In the genomic region with DNA sequence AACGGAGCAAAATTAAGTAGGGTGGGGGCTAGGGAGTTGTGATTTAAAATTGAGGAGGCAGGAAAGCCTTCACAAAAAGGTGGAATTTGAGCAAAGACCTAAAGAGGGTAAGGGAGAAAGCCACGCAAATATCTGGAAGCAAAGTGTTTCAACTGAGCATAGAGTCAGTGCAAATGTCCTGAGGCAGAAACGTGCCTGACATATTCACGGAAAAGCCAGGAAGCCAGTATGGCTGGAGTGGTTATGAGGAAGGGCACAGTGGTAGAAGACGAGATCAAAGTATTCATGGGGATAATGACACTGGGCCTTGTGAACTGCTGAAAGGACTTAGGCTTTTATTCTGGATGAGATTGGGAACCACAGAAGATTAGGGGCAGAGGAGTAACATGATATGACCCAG, we compare ENCODE assay signal across 28 cellular contexts.
DNase-seq lines count a peak whose midpoint lies in the region; ATAC-seq, FAIRE-seq and TF ChIP-seq lines count a peak whose summit lies in the region.
"Had no signal": no experiment of that assay in that cellular context is flagged by ENCODE, and none has a peak within 500 bp of the region (broad histone marks: within the 10 kb centered on the region; RNA-seq: fewer than 3 reads in every experiment).

No MANE protein-coding gene starts in this region.

- H3K27ac ChIP-seq in HEK293 (ENCODE audit: extremely low read depth, low read depth, low read length) (no peak overlapping the region), MM.1S (ENCODE audit: low read length) (no peak overlapping the region), K562 (ENCODE audit: extremely low read depth, low read depth, low read length) (no peak overlapping the region), adrenal gland (no peak overlapping the region)
- H3K27ac ChIP-seq: BLaER1 had no signal

- in situ Hi-C loops in K562 (cut with MboI), result no loop called here

- no peaks in the 10 kb centered on the region for H3K9me1 ChIP-seq in K562 (ENCODE audit: control insufficient read depth, insufficient read depth, low read length)

- CTCF ChIA-PET in HEK293 (lab: Yijun Ruan, JAX) (no interaction called here), K562 (lab: Yijun Ruan, JAX; ENCODE audit: low intra/inter-chr PET ratio) (no interaction called here)

- TF ChIP-seq EP300 in K562 (IDR thresholded peaks at IDR 0.05; ENCODE audit: low read length), result no peak

- intact Hi-C loops in K562 (cut with micrococcal nuclease) (loop anchor here (10.0 kb wide), 1 partner anchor 263 kb away; no protein-coding TSS in a partner anchor), adrenal gland (cut with DNase I) (no loop called here)

- no peak overlapping the region for H3K4me2 ChIP-seq in MM.1S (ENCODE audit: low read depth, low read length)
- H3K4me2 ChIP-seq in K562 (ENCODE audit: insufficient read depth, low read length), result no peak overlapping the region
- H3K4me2 ChIP-seq: BLaER1 had no signal

- WGBS in K562 (ENCODE audit: insufficient coverage, low coverage, missing lambda C conversion rate), result 1% methylated on average over 5 of the region's 5 CpGs
- 82 to 88% (median 85%) methylated on average over 5 of the region's 5 CpGs for WGBS in adrenal gland, 4 donors

- no peaks in the 10 kb centered on the region for H3K9me3 Mint-ChIP-seq in progenitor cell of endocrine pancreas (ENCODE audit: low read depth)
- H3K9me3 Mint-ChIP-seq: CD8-positive, alpha-beta memory T cell had no signal

- H3K79me2 ChIP-seq in MM.1S (ENCODE audit: low read length) (no peaks in the 10 kb centered on the region), K562 (ENCODE audit: control insufficient read depth, insufficient read depth, low read length) (no peaks in the 10 kb centered on the region)

- H3K4me1 ChIP-seq in HEK293 (ENCODE audit: control insufficient read depth, insufficient read depth, low read length) (no peaks in the 10 kb centered on the region), MM.1S (ENCODE audit: low read length) (peaks cover 17% of the 10 kb centered on the region), K562 (replicated peaks in 1 of 2; ENCODE audit: control insufficient read depth in 2 of 2, insufficient read depth in 2 of 2, low read length in 2 of 2) (no peaks in the 10 kb centered on the region), adrenal gland (replicated peaks in 1 of 2) (no peaks in the 10 kb centered on the region)
- H3K4me1 ChIP-seq: BE2C had no signal

- no peak overlapping the region for H3K4me3 Mint-ChIP-seq in progenitor cell of endocrine pancreas (ENCODE audit: low read depth)
- H3K4me3 Mint-ChIP-seq: CD14-positive monocyte; CD4-positive, alpha-beta memory T cell; CD4-positive, CD25-positive, alpha-beta regulatory T cell; CD8-positive, alpha-beta memory T cell had no signal

- TF ChIP-seq POLR2A in K562 (conservative IDR thresholded peaks at IDR 0.05) (no peak), adrenal gland (IDR thresholded peaks at IDR 0.05) (no peak)

- H3K36me3 Mint-ChIP-seq in progenitor cell of endocrine pancreas (ENCODE audit: insufficient read depth), result no peaks in the 10 kb centered on the region
- H3K36me3 Mint-ChIP-seq: CD4-positive, alpha-beta memory T cell; CD4-positive, CD25-positive, alpha-beta regulatory T cell; CD8-positive, alpha-beta memory T cell had no signal

- no peak for TF ChIP-seq RAD21 in K562 (CRISPR knock-in tag; conservative IDR thresholded peaks at IDR 0.05 in 1 of 2, IDR thresholded peaks at IDR 0.05 in 1 of 2)

- H3K9me3 ChIP-seq in HEK293 (ENCODE audit: control insufficient read depth, insufficient read depth, low read depth, low read length) (no peaks in the 10 kb centered on the region), MM.1S (replicated peaks; ENCODE audit: insufficient read depth, low read length) (no peaks in the 10 kb centered on the region), K562 (replicated peaks; ENCODE audit: control insufficient read depth, insufficient read depth, low read depth, low read length) (no peaks in the 10 kb centered on the region), adrenal gland (replicated peaks in 1 of 3) (no peaks in the 10 kb centered on the region)
- H3K9me3 ChIP-seq: BE2C, BLaER1 had no signal

- H3F3A ChIP-seq in MM.1S (ENCODE audit: insufficient read depth, low read length), result no peaks in the 10 kb centered on the region

- no peak for FAIRE-seq in K562 (lab: Jason Lieb, UNC)
- FAIRE-seq: A204.1, GM12878, GM12892, GM18507 had no signal

- ATAC-seq in K562 (no peak), HG02885 (IDR thresholded peaks at IDR 0.05; ENCODE audit: poor library complexity, unreplicated experiment) (no peak), HG02840 (IDR thresholded peaks at IDR 0.05; ENCODE audit: low FRiP score, unreplicated experiment) (no peak)
- ATAC-seq: GM12878 had no signal

- TF ChIP-seq CTCF in HEK293 (tag by site-specific recombination; IDR thresholded peaks at IDR 0.05) (no peak), MM.1S (IDR thresholded peaks at IDR 0.05; ENCODE audit: low read length) (no peak), K562 (IDR thresholded peaks at IDR 0.05 in 2 of 3, conservative IDR thresholded peaks at IDR 0.05 in 1 of 3; ENCODE audit: insufficient read depth in 2 of 3, low read depth in 1 of 3, low read length in 3 of 3) (no peak), progenitor cell of endocrine pancreas (IDR thresholded peaks at IDR 0.05; ENCODE audit: unreplicated experiment) (no peak), adrenal gland (IDR thresholded peaks at IDR 0.05) (no peak)

- POLR2A ChIA-PET in HEK293 (lab: Yijun Ruan, JAX) (no interaction called here), K562 (lab: Yijun Ruan, JAX) (no interaction called here)

- no peaks in the 10 kb centered on the region for H3K27me3 ChIP-seq in MM.1S (replicated peaks; ENCODE audit: insufficient read depth, low read length)
- no peaks in the 10 kb centered on the region for H3K27me3 ChIP-seq in K562 (ENCODE audit: control insufficient read depth in 2 of 2, insufficient read depth in 2 of 2, low read length in 2 of 2)
- H3K27me3 ChIP-seq in adrenal gland, result no peaks in the 10 kb centered on the region
- H3K27me3 ChIP-seq: BE2C, BLaER1 had no signal

- H3K4me3 ChIP-seq in HEK293 (ENCODE audit: low read depth, low read length), result no peak overlapping the region
- H3K4me3 ChIP-seq in MM.1S (ENCODE audit: low read length), result no peak overlapping the region
- no peak overlapping the region for H3K4me3 ChIP-seq in K562
- no peak overlapping the region for H3K4me3 ChIP-seq in adrenal gland
- H3K4me3 ChIP-seq: BLaER1, GM12878 had no signal

- peak overlapping the region; percentile 10 for H3K27ac Mint-ChIP-seq in progenitor cell of endocrine pancreas
- H3K27ac Mint-ChIP-seq: CD14-positive monocyte; CD8-positive, alpha-beta memory T cell had no signal

- H3K9me2 ChIP-seq in MM.1S (replicated peaks; ENCODE audit: insufficient read depth, low read length), result no peaks in the 10 kb centered on the region

- no peaks in the 10 kb centered on the region for H3K27me3 Mint-ChIP-seq in progenitor cell of endocrine pancreas
- H3K27me3 Mint-ChIP-seq: CD4-positive, alpha-beta memory T cell; CD8-positive, alpha-beta memory T cell had no signal

- H2AFZ ChIP-seq in MM.1S (ENCODE audit: low read length) (no peak overlapping the region), K562 (ENCODE audit: low read depth, low read length) (no peak overlapping the region)

- no TSS peak for BruUV-seq in K562 (replicated peaks; lab: Mats Ljungman, UMichigan)

- DNase-seq in MM.1S, result peak; percentile 2
- no peak for DNase-seq in K562 (ENCODE audit: extremely low read depth in 1 of 4, low spot score in 3 of 4)
- no peak for DNase-seq in progenitor cell of endocrine pancreas (ENCODE audit: low spot score, unreplicated experiment)
- no peak for DNase-seq in adrenal gland
- DNase-seq: 8988T; ACHN; BE2C; C1 segment of cervical spinal cord; CD4-positive, alpha-beta memory T cell; CD4-positive, CD25-positive, alpha-beta regulatory T cell; CD8-positive, alpha-beta memory T cell; COR-L47; DMS 273 treated with DMSO at 0.1 percent for 48 hours; DMS153; DMS53; DMS79; DND-41; EL; GDM1 had no signal

- H3K36me3 ChIP-seq in HEK293 (ENCODE audit: control insufficient read depth in 2 of 2, insufficient read depth in 1 of 2, low read length in 2 of 2) (no peaks in the 10 kb centered on the region), MM.1S (replicated peaks; ENCODE audit: insufficient read depth, low read length) (no peaks in the 10 kb centered on the region), K562 (ENCODE audit: control insufficient read depth, insufficient read depth, low read length) (no peaks in the 10 kb centered on the region), adrenal gland (replicated peaks in 1 of 2) (no peaks in the 10 kb centered on the region)
- H3K36me3 ChIP-seq: BE2C, BLaER1 had no signal

- peaks cover 3% of the 10 kb centered on the region for H3K4me1 Mint-ChIP-seq in progenitor cell of endocrine pancreas (ENCODE audit: low read depth)

- H4K20me1 ChIP-seq in MM.1S (ENCODE audit: insufficient read depth, low read length), result no peaks in the 10 kb centered on the region
- no peaks in the 10 kb centered on the region for H4K20me1 ChIP-seq in K562 (replicated peaks; ENCODE audit: control insufficient read depth, insufficient read depth, low read length)
- H4K20me1 ChIP-seq: BLaER1 had no signal

- H3K9ac ChIP-seq in MM.1S (ENCODE audit: low read length) (no peak overlapping the region), K562 (ENCODE audit: insufficient read depth in 1 of 2, low read depth in 2 of 2, low read length in 2 of 2) (no peak overlapping the region)
- H3K9ac ChIP-seq: BLaER1 had no signal

TF ChIP-seq in HEK293, 187 proteins besides CTCF, POLR2A, EP300 and RAD21:
- TF ChIP-seq ZNF623 (tag by site-specific recombination; IDR thresholded peaks at IDR 0.05), result peak; percentile 80
- no peak for TF ChIP-seq ZNF175 (tag by site-specific recombination; IDR thresholded peaks at IDR 0.05)

TF ChIP-seq in K562, 482 proteins besides CTCF, POLR2A, EP300 and RAD21:
- TF ChIP-seq ZKSCAN1 (IDR thresholded peaks at IDR 0.05; ENCODE audit: low read depth, low read length) (no peak), RBM25 (IDR thresholded peaks at IDR 0.05; ENCODE audit: low read depth, low read length, severe bottlenecking) (peak; percentile 8), NBN (IDR thresholded peaks at IDR 0.05; ENCODE audit: low read depth) (no peak), ZEB2 (IDR thresholded peaks at IDR 0.05) (no peak), PCBP2 (IDR thresholded peaks at IDR 0.05; ENCODE audit: low read depth, low read length, poor library complexity, severe bottlenecking) (no peak)
